ENCODE assay signal across 1 cellular context in genomic region chr15:42118650-42119531, GRCh38.
TF ChIP-seq lines count a peak whose summit lies in the region.

No MANE protein-coding gene starts in this region.

TF ChIP-seq in SK-N-SH treated with all-trans-retinoic acid at 6 μM for 48 hours, 23 proteins besides CTCF, POLR2A, EP300 and RAD21:
- no peak for TF ChIP-seq POU6F1 (CRISPR knock-in tag; IDR thresholded peaks at IDR 0.05; ENCODE audit: borderline replicate concordance, low read depth)
- no peak for TF ChIP-seq RARB (CRISPR knock-in tag; IDR thresholded peaks at IDR 0.05)
- TF ChIP-seq ZNF70 (CRISPR knock-in tag; IDR thresholded peaks at IDR 0.05), result no peak
- no peak for TF ChIP-seq SNAI2 (CRISPR knock-in tag; IDR thresholded peaks at IDR 0.05)
- no peak for TF ChIP-seq ESRRG (CRISPR knock-in tag; IDR thresholded peaks at IDR 0.05)
- no peak for TF ChIP-seq TOX (CRISPR knock-in tag; IDR thresholded peaks at IDR 0.05; ENCODE audit: borderline replicate concordance)
